In genomic region chr6:125346926-125347563, GRCh38 we compare ENCODE assay signal across 9 cellular contexts. TPM values are rescaled to one million over a fixed set of nuclear protein-coding genes. Genes with fewer than 3 reads are reported as not detected.
A peak's percentile ranks its signal among the peaks of the same experiment; 100 is the strongest.
DNase-seq lines count a peak whose midpoint lies in the region; ATAC-seq and TF ChIP-seq lines count a peak whose summit lies in the region.
"Had no signal": no experiment of that assay in that cellular context is flagged by ENCODE, and none has a peak within 500 bp of the region (broad histone marks: within the 10 kb centered on the region; RNA-seq: fewer than 3 reads in every experiment).

No MANE protein-coding gene starts in this region.

- H3K79me2 ChIP-seq in OCI-LY3 (ENCODE audit: low read length), result no peaks in the 10 kb centered on the region
- no peaks in the 10 kb centered on the region for H3K79me2 ChIP-seq in smooth muscle cell (ENCODE audit: low read depth)

- H3K36me3 Mint-ChIP-seq in mesothelial cell of epicardium, result no peaks in the 10 kb centered on the region
- no peaks in the 10 kb centered on the region for H3K36me3 Mint-ChIP-seq in Calu3 (ENCODE audit: insufficient read depth, unreplicated experiment)
- H3K36me3 Mint-ChIP-seq in activated CD8-positive, alpha-beta memory T cell treated with anti-CD3 and anti-CD28 coated beads, Interleukin-2, amount 10 ng/mL, durations not matched to agents 7 days and 5 days, result no peaks in the 10 kb centered on the region

- H2AFZ ChIP-seq in OCI-LY3 (ENCODE audit: low read depth, low read length) (peak overlapping the region; percentile 74), smooth muscle cell (ENCODE audit: low read depth) (no peak overlapping the region)

- H3K27ac ChIP-seq in BLaER1, result peak overlapping the region; percentile 98
- H3K27ac ChIP-seq in OCI-LY3 (ENCODE audit: low read length), result no peak overlapping the region
- H3K27ac ChIP-seq in smooth muscle cell (ENCODE audit: low read depth), result no peak overlapping the region

- H3K9me3 Mint-ChIP-seq in mesothelial cell of epicardium, result peaks cover under 1% of the 10 kb centered on the region
- no peaks in the 10 kb centered on the region for H3K9me3 Mint-ChIP-seq in Calu3 (ENCODE audit: low read depth, unreplicated experiment)
- no peaks in the 10 kb centered on the region for H3K9me3 Mint-ChIP-seq in activated CD8-positive, alpha-beta memory T cell treated with anti-CD3 and anti-CD28 coated beads, Interleukin-2, amount 10 ng/mL, durations not matched to agents 7 days and 5 days (ENCODE audit: low read depth)

- peaks cover 64% of the 10 kb centered on the region for H3K4me1 ChIP-seq in BLaER1
- peaks cover 13% of the 10 kb centered on the region for H3K4me1 ChIP-seq in OCI-LY3 (ENCODE audit: low read length)
- no peaks in the 10 kb centered on the region for H3K4me1 ChIP-seq in smooth muscle cell (ENCODE audit: low read depth)

- TF ChIP-seq CTCF in OCI-LY3 (IDR thresholded peaks at IDR 0.05; ENCODE audit: low read depth, low read length), result no peak
- TF ChIP-seq CTCF in mesothelial cell of epicardium (IDR thresholded peaks at IDR 0.05; ENCODE audit: unreplicated experiment), result no peak
- TF ChIP-seq CTCF in Calu3 (IDR thresholded peaks at IDR 0.05; ENCODE audit: unreplicated experiment), result no peak
- TF ChIP-seq CTCF in smooth muscle cell (IDR thresholded peaks at IDR 0.05; ENCODE audit: borderline replicate concordance, insufficient read depth, poor library complexity, severe bottlenecking), result no peak

- CTCF ChIA-PET in Calu3 (lab: Charles Lee), result no interaction called here
- CTCF ChIA-PET in activated CD8-positive, alpha-beta memory T cell treated with anti-CD3 and anti-CD28 coated beads, Interleukin-2, amount 10 ng/mL, durations not matched to agents 7 days and 5 days (lab: Charles Lee), result no interaction called here

- H3K4me3 Mint-ChIP-seq in mesothelial cell of epicardium (no peak overlapping the region), Calu3 (ENCODE audit: low read depth, unreplicated experiment) (no peak overlapping the region)
- no peak overlapping the region for H3K4me3 Mint-ChIP-seq in activated CD8-positive, alpha-beta memory T cell treated with anti-CD3 and anti-CD28 coated beads, Interleukin-2, amount 10 ng/mL, durations not matched to agents 7 days and 5 days

- peak overlapping the region; percentile 60 for H3K4me3 ChIP-seq in BLaER1
- H3K4me3 ChIP-seq in OCI-LY3 (ENCODE audit: low read length), result peak overlapping the region; percentile 63
- H3K4me3 ChIP-seq in smooth muscle cell, result no peak overlapping the region

- H3F3A ChIP-seq in smooth muscle cell (ENCODE audit: low read depth), result no peaks in the 10 kb centered on the region

- BruUV-seq in Calu3 (replicated peaks; lab: Mats Ljungman, UMichigan), result no TSS peak

- intact Hi-C loops in Calu3 (cut with micrococcal nuclease; ENCODE audit: unreplicated experiment), result no loop called here

- peak overlapping the region; percentile 91 for H3K9ac ChIP-seq in BLaER1
- no peak overlapping the region for H3K9ac ChIP-seq in OCI-LY3 (ENCODE audit: low read length)
- H3K9ac ChIP-seq in smooth muscle cell (ENCODE audit: low read depth), result no peak overlapping the region

- H3K27ac Mint-ChIP-seq in mesothelial cell of epicardium (no peak overlapping the region), Calu3 (ENCODE audit: unreplicated experiment) (no peak overlapping the region)
- H3K27ac Mint-ChIP-seq in activated CD8-positive, alpha-beta memory T cell treated with anti-CD3 and anti-CD28 coated beads, Interleukin-2, amount 10 ng/mL, durations not matched to agents 7 days and 5 days, result no peak overlapping the region

- no peaks in the 10 kb centered on the region for H3K36me3 ChIP-seq in BLaER1
- H3K36me3 ChIP-seq in OCI-LY3 (replicated peaks; ENCODE audit: low read depth, low read length), result no peaks in the 10 kb centered on the region
- H3K36me3 ChIP-seq in smooth muscle cell (ENCODE audit: low read depth), result no peaks in the 10 kb centered on the region

- H4K20me1 ChIP-seq in BLaER1 (no peaks in the 10 kb centered on the region), OCI-LY3 (ENCODE audit: insufficient read depth, low read length) (no peaks in the 10 kb centered on the region), smooth muscle cell (ENCODE audit: low read depth) (no peaks in the 10 kb centered on the region)

- peaks cover 6% of the 10 kb centered on the region for H3K4me1 Mint-ChIP-seq in mesothelial cell of epicardium
- no peaks in the 10 kb centered on the region for H3K4me1 Mint-ChIP-seq in Calu3 (ENCODE audit: low read depth, unreplicated experiment)
- H3K4me1 Mint-ChIP-seq in activated CD8-positive, alpha-beta memory T cell treated with anti-CD3 and anti-CD28 coated beads, Interleukin-2, amount 10 ng/mL, durations not matched to agents 7 days and 5 days, result no peaks in the 10 kb centered on the region

- H3K9me3 ChIP-seq in BLaER1 (peaks cover 7% of the 10 kb centered on the region; the same call in 1 of the 2 replicates), OCI-LY3 (ENCODE audit: insufficient read depth, low read length) (no peaks in the 10 kb centered on the region), smooth muscle cell (replicated peaks; ENCODE audit: low read depth) (no peaks in the 10 kb centered on the region)

- DNase-seq in mesothelial cell of epicardium (ENCODE audit: low spot score in 2 of 2, unreplicated experiment in 2 of 2), result no peak
- no peak for DNase-seq in Calu3
- no peak for DNase-seq in smooth muscle cell (lab: John Stamatoyannopoulos, UW; ENCODE audit: unreplicated experiment)
- DNase-seq in activated CD8-positive, alpha-beta memory T cell treated with anti-CD3 and anti-CD28 coated beads, Interleukin-2, amount 10 ng/mL, durations not matched to agents 7 days and 5 days, result no peak
- DNase-seq: NCI-H187 had no signal

- 95% methylated on average over 11 of the region's 11 CpGs for WGBS in smooth muscle cell (ENCODE audit: low lambda C conversion rate)

- H3K27me3 Mint-ChIP-seq in mesothelial cell of epicardium (ENCODE audit: low read depth) (no peaks in the 10 kb centered on the region), Calu3 (ENCODE audit: unreplicated experiment) (no peaks in the 10 kb centered on the region)
- peaks cover 15% of the 10 kb centered on the region for H3K27me3 Mint-ChIP-seq in activated CD8-positive, alpha-beta memory T cell treated with anti-CD3 and anti-CD28 coated beads, Interleukin-2, amount 10 ng/mL, durations not matched to agents 7 days and 5 days

- ATAC-seq in GM19397 (IDR thresholded peaks at IDR 0.05; ENCODE audit: unreplicated experiment) (peak; percentile 73), HG02981 (IDR thresholded peaks at IDR 0.05; ENCODE audit: unreplicated experiment) (peak; percentile 83)
- no peak for ATAC-seq in activated CD8-positive, alpha-beta memory T cell treated with anti-CD3 and anti-CD28 coated beads, Interleukin-2, amount 10 ng/mL, durations not matched to agents 7 days and 5 days

- H3K27me3 ChIP-seq in BLaER1, result no peaks in the 10 kb centered on the region
- no peaks in the 10 kb centered on the region for H3K27me3 ChIP-seq in OCI-LY3 (ENCODE audit: low read depth, low read length)
- H3K27me3 ChIP-seq in smooth muscle cell (ENCODE audit: low read depth), result no peaks in the 10 kb centered on the region

- H3K4me2 ChIP-seq in BLaER1, result peak overlapping the region; percentile 92
- peak overlapping the region; percentile 92 for H3K4me2 ChIP-seq in OCI-LY3 (ENCODE audit: low read length)
- H3K4me2 ChIP-seq in smooth muscle cell, result no peak overlapping the region

RNA-seq across cellular contexts. Expression of gene HDDC2, which starts 45.3 kb away (rescaled TPM):
- 102 to 111 TPM (median 103 TPM) in 3 replicates for total RNA-seq in mesothelial cell of epicardium
- 22.4 and 24.2 TPM in 2 replicates for total RNA-seq in Calu3 (2022)
- total RNA-seq in smooth muscle cell, result 80.9 and 104 TPM in 2 replicates
- 107 and 114 TPM in 2 replicates for polyA plus RNA-seq in smooth muscle cell
- total RNA-seq in activated CD8-positive, alpha-beta memory T cell treated with anti-CD3 and anti-CD28 coated beads, Interleukin-2, amount 10 ng/mL, durations not matched to agents 7 days and 5 days, result 10 to 100 TPM; 57.8 to 61.7 TPM
